11 cellular contexts compared by ENCODE assay signal in the genomic region with DNA sequence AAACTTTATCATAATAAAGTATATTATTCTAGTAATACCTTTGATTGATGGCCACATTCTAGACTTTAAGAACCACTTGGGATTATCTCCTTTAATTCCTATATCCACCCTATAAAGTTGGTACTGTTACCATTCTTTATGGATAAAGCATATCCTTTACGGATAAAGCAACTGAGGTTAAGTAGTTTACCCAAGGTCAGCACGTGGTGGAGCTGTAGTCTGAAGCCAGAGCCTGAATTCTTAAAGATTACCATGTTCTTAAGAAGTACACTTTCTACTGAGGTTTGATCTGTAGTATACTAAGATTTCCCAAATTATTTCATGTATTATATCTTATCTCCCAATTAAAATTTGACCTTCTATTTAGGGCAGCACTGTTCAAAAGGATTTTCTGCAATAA. TPM values are rescaled to one million over a fixed set of nuclear protein-coding genes. Genes with fewer than 3 reads are reported as not detected.
DNase-seq lines count a peak whose midpoint lies in the region; ATAC-seq, FAIRE-seq and TF ChIP-seq lines count a peak whose summit lies in the region.
"Had no signal": no experiment of that assay in that cellular context is flagged by ENCODE, and none has a peak within 500 bp of the region (broad histone marks: within the 10 kb centered on the region; RNA-seq: fewer than 3 reads in every experiment).

No MANE protein-coding gene starts in this region.

- FAIRE-seq in HTR-8/SVneo (lab: Jason Lieb, UNC) = no peak
- FAIRE-seq: colon had no signal

- no peaks in the 10 kb centered on the region for H3K9me2 ChIP-seq in DOHH2 (replicated peaks; ENCODE audit: control insufficient read depth, low read length)

- H3K36me3 Mint-ChIP-seq in natural killer cell treated with Interleukin-12 subunit alpha and Interleukin-12 subunit beta and Interleukin-15 and Interleukin-18, amount 100 ng/mL, for 72 hours = peaks cover 5% of the 10 kb centered on the region

- peak overlapping the region; percentile 32 for H3K4me3 Mint-ChIP-seq in natural killer cell treated with Interleukin-12 subunit alpha and Interleukin-12 subunit beta and Interleukin-15 and Interleukin-18, amount 100 ng/mL, for 72 hours

- peaks cover 45% of the 10 kb centered on the region for H3K36me3 ChIP-seq in DOHH2 (ENCODE audit: control insufficient read depth, low read length)

- H3K4me1 ChIP-seq in DOHH2 (ENCODE audit: control insufficient read depth, low read length) = peaks cover 47% of the 10 kb centered on the region

- H3K4me3 ChIP-seq in DOHH2 (ENCODE audit: low read length) (no peak overlapping the region), astrocyte of the cerebellum (ENCODE audit: low read depth, low read length) (no peak overlapping the region)
- H3K4me3 ChIP-seq: mucosa of descending colon had no signal

- H3K27me3 ChIP-seq in DOHH2 (ENCODE audit: control insufficient read depth, low read length) = no peaks in the 10 kb centered on the region

- H3K27ac ChIP-seq in DOHH2 (ENCODE audit: low read depth, low read length) = no peak overlapping the region

- peak overlapping the region in 1 of 2 donors; percentile 54 for H3K27ac Mint-ChIP-seq in natural killer cell treated with Interleukin-12 subunit alpha and Interleukin-12 subunit beta and Interleukin-15 and Interleukin-18, amount 100 ng/mL, for 72 hours

- 0 out of 2 replicates have a peak overlapping the region, but pooled peaks have one; percentile 13 for H3K4me2 ChIP-seq in DOHH2 (ENCODE audit: low read length)

- peaks cover 23 to 33% of the 10 kb centered on the region in 2 donors for H3K4me1 Mint-ChIP-seq in natural killer cell treated with Interleukin-12 subunit alpha and Interleukin-12 subunit beta and Interleukin-15 and Interleukin-18, amount 100 ng/mL, for 72 hours (ENCODE audit: low read depth in 2 of 2)

- H3K9me3 Mint-ChIP-seq in natural killer cell treated with Interleukin-12 subunit alpha and Interleukin-12 subunit beta and Interleukin-15 and Interleukin-18, amount 100 ng/mL, for 72 hours = no peaks in the 10 kb centered on the region

- no peaks in the 10 kb centered on the region for H3K9me3 ChIP-seq in DOHH2 (ENCODE audit: control insufficient read depth, insufficient read depth, low read length)
- H3K9me3 ChIP-seq: mucosa of descending colon had no signal

- H3K27me3 Mint-ChIP-seq in natural killer cell treated with Interleukin-12 subunit alpha and Interleukin-12 subunit beta and Interleukin-15 and Interleukin-18, amount 100 ng/mL, for 72 hours = no peaks in the 10 kb centered on the region

- DNase-seq in HTR-8/SVneo (ENCODE audit: insufficient read length, low spot score) = peak; percentile 47
- no peak for DNase-seq in astrocyte of the cerebellum (ENCODE audit: low read depth)
- no peak for DNase-seq in natural killer cell treated with Interleukin-12 subunit alpha and Interleukin-12 subunit beta and Interleukin-15 and Interleukin-18, amount 100 ng/mL, for 72 hours (ENCODE audit: low spot score)
- no peak for DNase-seq in NCI-H345 treated with DMSO at 0.1 percent for 48 hours (lab: John Stamatoyannopoulos, UW; ENCODE audit: unreplicated experiment)
- DNase-seq: activated CD4-positive, alpha-beta T cell treated with anti-CD3 and anti-CD28 coated beads for 4 hours; NCI-H187 had no signal

- H3F3A ChIP-seq in DOHH2 (ENCODE audit: control insufficient read depth, insufficient read depth) = peaks cover 28% of the 10 kb centered on the region

- TF ChIP-seq CTCF in DOHH2 (IDR thresholded peaks at IDR 0.05; ENCODE audit: low read depth, low read length, poor library complexity, severe bottlenecking) (peak; percentile 42), astrocyte of the cerebellum (IDR thresholded peaks at IDR 0.05; ENCODE audit: low read depth, low read length, missing control alignments) (peak; percentile 25)

- no peak for ATAC-seq in natural killer cell treated with Interleukin-12 subunit alpha and Interleukin-12 subunit beta and Interleukin-15 and Interleukin-18, amount 100 ng/mL, for 72 hours
- ATAC-seq in GM18873 (IDR thresholded peaks at IDR 0.05; ENCODE audit: low FRiP score, unreplicated experiment) = no peak
- ATAC-seq in GM18858 (IDR thresholded peaks at IDR 0.05; ENCODE audit: unreplicated experiment) = no peak
- ATAC-seq: mucosa of descending colon had no signal

- H3K79me2 ChIP-seq in DOHH2 (ENCODE audit: control insufficient read depth, low read length) = peaks cover 58% of the 10 kb centered on the region

- in situ Hi-C loops in astrocyte of the cerebellum (cut with HindIII; ENCODE audit: low sequenced_read_pairs) = loop anchor here (25.0 kb wide), 1 partner anchor 175 kb away; a partner anchor contains a TSS

- H4K20me1 ChIP-seq in DOHH2 (ENCODE audit: control insufficient read depth, insufficient read depth, low read depth, low read length) = no peaks in the 10 kb centered on the region

RNA-seq across cellular contexts. Expression of a gene that starts 3.0 kb away (rescaled TPM):
- total RNA-seq in natural killer cell treated with Interleukin-12 subunit alpha and Interleukin-12 subunit beta and Interleukin-15 and Interleukin-18, amount 100 ng/mL, for 72 hours = 10 to 100 TPM; 41.4 to 63.9 TPM

RNA-seq across cellular contexts. Expression of a gene that starts 38.4 kb away (rescaled TPM):
- under 1 TPM in 1 of 2 donors, not detected in 1; 0.10 TPM for total RNA-seq in natural killer cell treated with Interleukin-12 subunit alpha and Interleukin-12 subunit beta and Interleukin-15 and Interleukin-18, amount 100 ng/mL, for 72 hours
